ENCODE assay signal across 8 cellular contexts in the genomic region with DNA sequence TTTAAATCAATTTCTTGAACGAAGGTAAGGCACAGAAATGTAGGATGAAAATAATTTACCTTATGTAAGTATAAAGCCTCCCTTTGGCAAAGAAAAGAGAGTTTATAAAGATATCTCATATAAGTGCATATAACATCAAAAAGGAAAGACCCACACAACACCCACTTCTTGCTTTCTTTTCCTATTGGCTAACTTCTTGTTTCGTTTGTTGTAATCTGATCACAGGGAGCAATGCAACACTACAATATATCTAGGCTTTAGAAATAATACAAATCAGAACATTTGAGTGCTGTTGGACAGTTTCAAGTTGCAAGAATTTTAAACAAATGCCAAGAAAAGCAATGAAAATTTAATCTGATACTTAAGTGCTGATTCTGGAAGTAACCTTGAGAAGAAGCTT. TPM values are rescaled to one million over a fixed set of nuclear protein-coding genes. Genes with fewer than 3 reads are reported as not detected.
DNase-seq lines count a peak whose midpoint lies in the region; ATAC-seq and TF ChIP-seq lines count a peak whose summit lies in the region.

No MANE protein-coding gene starts in this region.

- H3K36me3 Mint-ChIP-seq in natural killer cell: peaks cover 6% of the 10 kb centered on the region

- DNase-seq in NOMO-1 (lab: John Stamatoyannopoulos, UW; ENCODE audit: unreplicated experiment in 2 of 2) (peak; percentile 22 to 67), NOMO-1 treated with dmso at 0.1 percent for 144 hours (lab: John Stamatoyannopoulos, UW; ENCODE audit: unreplicated experiment) (no peak), NCI-H82 (lab: John Stamatoyannopoulos, UW) (peak; percentile 18), dedifferentiated amniotic fluid mesenchymal stem cell (ENCODE audit: extremely low spot score) (peak; percentile 61), natural killer cell (no peak), GDM1 (lab: John Stamatoyannopoulos, UW) (no peak), NCI-H1930 (lab: John Stamatoyannopoulos, UW) (no peak), NCI-H345 treated with DMSO at 0.1 percent for 48 hours (lab: John Stamatoyannopoulos, UW; ENCODE audit: unreplicated experiment) (no peak)

- peak overlapping the region; percentile 100 for H3K4me3 Mint-ChIP-seq in natural killer cell

- no peaks in the 10 kb centered on the region for H3K9me3 Mint-ChIP-seq in natural killer cell

- no peak for ATAC-seq in natural killer cell

- H3K4me1 Mint-ChIP-seq in natural killer cell: peaks cover 27 to 31% of the 10 kb centered on the region in 2 donors

- H3K27me3 Mint-ChIP-seq in natural killer cell (ENCODE audit: low read depth in 2 of 2): peaks cover 6 to 10% of the 10 kb centered on the region in 2 donors

- peak overlapping the region; percentile 91 to 97 for H3K27ac Mint-ChIP-seq in natural killer cell

- intact Hi-C loops in natural killer cell (cut with micrococcal nuclease): loop anchor here (5.0 to 10.0 kb wide), 3 partner anchors 144 to 1541 kb away; partner anchors contain the start of genes CRADD, NR2C1 and SNRPF

- no peak for TF ChIP-seq CTCF in natural killer cell (IDR thresholded peaks at IDR 0.05)

RNA-seq across cellular contexts. Expression of gene FGD6, which starts 1.3 kb away (rescaled TPM):
- total RNA-seq in natural killer cell: 1 to 10 TPM; 1.5 to 1.9 (median 1.9) TPM

RNA-seq across cellular contexts. Expression of gene VEZT, which starts 1.7 kb away (rescaled TPM):
- total RNA-seq in natural killer cell: 10 to 100 TPM; 32.7 to 37.0 (median 35.1) TPM

Comparison
In these comparisons a context has a peak if more than half of its experiments do, and no peak if none do; other contexts are left out.
1. DNase-seq: peak in NOMO-1 (2 of 2), NCI-H82 (single experiment) and dedifferentiated amniotic fluid mesenchymal stem cell (single experiment); none in NOMO-1 treated with dmso at 0.1 percent for 144 hours (single experiment), natural killer cell (single experiment), GDM1 (single experiment), NCI-H1930 (0 of 2) and NCI-H345 treated with DMSO at 0.1 percent for 48 hours (single experiment).